Comparison of ENCODE assay signal across 14 cellular contexts in the genomic region with DNA sequence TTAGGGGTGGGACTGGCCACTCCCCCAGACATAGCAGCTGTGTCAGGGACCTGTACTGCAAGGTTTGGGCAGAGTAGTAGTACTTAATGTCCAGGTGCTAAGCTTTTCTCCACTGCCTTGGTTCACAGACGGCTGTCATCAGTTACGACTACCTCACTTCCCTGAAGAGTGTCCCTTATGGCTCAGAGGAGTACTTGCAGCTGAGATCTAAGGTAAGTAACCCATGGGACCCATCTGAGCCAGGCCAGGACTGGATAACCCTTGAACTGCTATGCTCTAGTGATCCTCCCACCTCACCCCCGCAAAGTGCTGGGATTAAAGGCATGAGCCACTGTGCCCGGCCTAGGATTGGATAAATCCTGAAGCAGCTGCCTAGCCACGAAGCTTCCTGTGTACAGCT. TPM values are rescaled to one million over a fixed set of nuclear protein-coding genes. Genes with fewer than 3 reads are reported as not detected.
DNase-seq lines count a peak whose midpoint lies in the region; ATAC-seq and TF ChIP-seq lines count a peak whose summit lies in the region.
"Had no signal": no experiment of that assay in that cellular context is flagged by ENCODE, and none has a peak within 500 bp of the region (broad histone marks: within the 10 kb centered on the region; RNA-seq: fewer than 3 reads in every experiment).

No MANE protein-coding gene starts in this region.

- WGBS in thyroid gland, 2 donors, result 73 to 75% methylated on average over 2 to 5 of the region's 5 CpGs

- H3K4me1 ChIP-seq in HCT116 (ENCODE audit: control insufficient read depth in 1 of 2, insufficient read depth in 2 of 2, low read length in 2 of 2) (peaks cover 0 to 1% of the 10 kb centered on the region in 2 experiments; a peak in 1 of 4 replicates), thyroid gland (no peaks in the 10 kb centered on the region)

- CTCF ChIA-PET in HCT116 (lab: Charles Lee), result no interaction called here

- TF ChIP-seq POLR2A in HCT116 (IDR thresholded peaks at IDR 0.05; ENCODE audit: borderline replicate concordance, extremely low read depth, insufficient read depth, insufficient read length) (no peak), erythroblast (IDR thresholded peaks at IDR 0.05; ENCODE audit: low read length) (no peak), thyroid gland (IDR thresholded peaks at IDR 0.05) (no peak)

- peak; percentile 7 for DNase-seq in NCI-H82 (lab: John Stamatoyannopoulos, UW)
- no peak for DNase-seq in NCI-H82 treated with DMSO at 0.1 percent for 48 hours (lab: John Stamatoyannopoulos, UW; ENCODE audit: unreplicated experiment)
- no peak for DNase-seq in HCT116 (ENCODE audit: low read depth, low spot score)
- peak; percentile 11 to 24 for DNase-seq in erythroblast (lab: John Stamatoyannopoulos, UW)
- peak; percentile 6 to 15 for DNase-seq in thyroid gland
- no peak for DNase-seq in NCI-H1105 treated with DMSO at 0.1 percent for 48 hours (lab: John Stamatoyannopoulos, UW)
- no peak for DNase-seq in GM19240 (ENCODE audit: insufficient read length, low spot score)
- DNase-seq: C1 segment of cervical spinal cord; Calu3; CD4-positive, alpha-beta T cell; GOT3; H9 had no signal

- H3K27me3 ChIP-seq in HCT116 (ENCODE audit: insufficient read depth, low read length) (no peaks in the 10 kb centered on the region), thyroid gland (no peaks in the 10 kb centered on the region)

- H3K9me3 ChIP-seq in HCT116 (ENCODE audit: control insufficient read depth in 1 of 2, insufficient read depth in 1 of 2, low read depth in 1 of 2, low read length in 2 of 2) (no peaks in the 10 kb centered on the region), thyroid gland (no peaks in the 10 kb centered on the region)

- TF ChIP-seq RAD21 in HCT116 (IDR thresholded peaks at IDR 0.05; ENCODE audit: low read depth), result no peak

- no peak overlapping the region for H3K4me3 ChIP-seq in HCT116 (replicated peaks in 1 of 2; ENCODE audit: low read depth in 1 of 2, low read length in 2 of 2)
- H3K4me3 ChIP-seq in thyroid gland (replicated peaks in 1 of 3), result no peak overlapping the region

- no TSS peak for BruUV-seq in HCT116 (replicated peaks; lab: Mats Ljungman, UMichigan)

- H3K27ac ChIP-seq in HCT116 (ENCODE audit: low read depth, low read length) (no peak overlapping the region), thyroid gland (no peak overlapping the region)
- H3K27ac ChIP-seq: HL-60 had no signal

- no peak overlapping the region for H2AFZ ChIP-seq in HCT116 (ENCODE audit: low read depth, low read length, poor library complexity, severe bottlenecking)

- RAD21 ChIA-PET in HCT116 (lab: Charles Lee; ENCODE audit: low non-redundant PET in 1 of 2, low total read pairs in 2 of 2, uncharacterized antibody in 2 of 2, unreplicated experiment in 2 of 2), result no interaction called here

- no peak overlapping the region for H3K9ac ChIP-seq in HCT116 (ENCODE audit: low read length)

- ATAC-seq in HCT116 (peak; percentile 36; the same call in 1 of the 2 replicates), HG02763 (IDR thresholded peaks at IDR 0.05; ENCODE audit: unreplicated experiment) (no peak)

- POLR2A ChIA-PET in HCT116 (lab: Charles Lee), result no interaction called here

- TF ChIP-seq CTCF in HCT116 (IDR thresholded peaks at IDR 0.05 in 2 of 3, conservative IDR thresholded peaks at IDR 0.05 in 1 of 3; ENCODE audit: borderline replicate concordance in 1 of 3, insufficient read depth in 1 of 3, low read depth in 2 of 3, low read length in 2 of 3) (no peak), thyroid gland (IDR thresholded peaks at IDR 0.05) (no peak)

- H3K9me2 ChIP-seq in HCT116 (ENCODE audit: insufficient read depth), result no peaks in the 10 kb centered on the region

- no peak overlapping the region for H3K4me2 ChIP-seq in HCT116 (ENCODE audit: low read length)

- no peaks in the 10 kb centered on the region for H3K79me2 ChIP-seq in HCT116 (ENCODE audit: insufficient read depth, low read length)

- H3K36me3 ChIP-seq in HCT116 (ENCODE audit: control insufficient read depth in 1 of 2, insufficient read depth in 2 of 2, low read length in 2 of 2) (no peaks in the 10 kb centered on the region), thyroid gland (peaks cover 8 to 9% of the 10 kb centered on the region in 2 donors)

- H4K20me1 ChIP-seq in HCT116 (ENCODE audit: insufficient read depth), result no peaks in the 10 kb centered on the region

- intact Hi-C loops in HCT116 (cut with micrococcal nuclease), result no loop called here
- intact Hi-C loops in thyroid gland (cut with DNase I), result no loop called here

TF ChIP-seq in HCT116, 20 proteins besides CTCF, POLR2A, EP300 and RAD21:
- no peak for TF ChIP-seq FOSL1 (IDR thresholded peaks at IDR 0.05; ENCODE audit: low read depth)
- TF ChIP-seq CEBPB (IDR thresholded peaks at IDR 0.05; ENCODE audit: low read depth), result no peak
- TF ChIP-seq, protein P1, sequence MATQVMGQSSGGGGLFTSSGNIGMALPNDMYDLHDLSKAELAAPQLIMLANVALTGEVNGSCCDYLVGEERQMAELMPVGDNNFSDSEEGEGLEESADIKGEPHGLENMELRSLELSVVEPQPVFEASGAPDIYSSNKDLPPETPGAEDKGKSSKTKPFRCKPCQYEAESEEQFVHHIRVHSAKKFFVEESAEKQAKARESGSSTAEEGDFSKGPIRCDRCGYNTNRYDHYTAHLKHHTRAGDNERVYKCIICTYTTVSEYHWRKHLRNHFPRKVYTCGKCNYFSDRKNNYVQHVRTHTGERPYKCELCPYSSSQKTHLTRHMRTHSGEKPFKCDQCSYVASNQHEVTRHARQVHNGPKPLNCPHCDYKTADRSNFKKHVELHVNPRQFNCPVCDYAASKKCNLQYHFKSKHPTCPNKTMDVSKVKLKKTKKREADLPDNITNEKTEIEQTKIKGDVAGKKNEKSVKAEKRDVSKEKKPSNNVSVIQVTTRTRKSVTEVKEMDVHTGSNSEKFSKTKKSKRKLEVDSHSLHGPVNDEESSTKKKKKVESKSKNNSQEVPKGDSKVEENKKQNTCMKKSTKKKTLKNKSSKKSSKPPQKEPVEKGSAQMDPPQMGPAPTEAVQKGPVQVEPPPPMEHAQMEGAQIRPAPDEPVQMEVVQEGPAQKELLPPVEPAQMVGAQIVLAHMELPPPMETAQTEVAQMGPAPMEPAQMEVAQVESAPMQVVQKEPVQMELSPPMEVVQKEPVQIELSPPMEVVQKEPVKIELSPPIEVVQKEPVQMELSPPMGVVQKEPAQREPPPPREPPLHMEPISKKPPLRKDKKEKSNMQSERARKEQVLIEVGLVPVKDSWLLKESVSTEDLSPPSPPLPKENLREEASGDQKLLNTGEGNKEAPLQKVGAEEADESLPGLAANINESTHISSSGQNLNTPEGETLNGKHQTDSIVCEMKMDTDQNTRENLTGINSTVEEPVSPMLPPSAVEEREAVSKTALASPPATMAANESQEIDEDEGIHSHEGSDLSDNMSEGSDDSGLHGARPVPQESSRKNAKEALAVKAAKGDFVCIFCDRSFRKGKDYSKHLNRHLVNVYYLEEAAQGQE (IDR thresholded peaks at IDR 0.05; ENCODE audit: low read depth), result no peak
- no peak for TF ChIP-seq YY1 (IDR thresholded peaks at IDR 0.05; ENCODE audit: extremely low read depth, insufficient replicate concordance, low read depth, low read length)
- TF ChIP-seq SRF (IDR thresholded peaks at IDR 0.05; ENCODE audit: low read depth), result no peak

RNA-seq across cellular contexts. Expression of a gene that starts 22.4 kb away (rescaled TPM):
- total RNA-seq in HCT116 (2021; ENCODE audit: unreplicated experiment) (6.0 TPM), thyroid gland (10 to 100 TPM in 3 of 4 donors, 1 to 10 TPM in 1; 4.0 to 13.5 (median 12.1) TPM)
- 5.2 and 5.5 TPM in 2 replicates for polyA plus RNA-seq in HCT116 (2012)

Comparison
In these comparisons a context has a peak if more than half of its experiments do, and no peak if none do; other contexts are left out.
1. DNase-seq: peak in NCI-H82 (single experiment), erythroblast (2 of 2) and thyroid gland (2 of 2); none in NCI-H82 treated with DMSO at 0.1 percent for 48 hours (single experiment), HCT116 (single experiment), NCI-H1105 treated with DMSO at 0.1 percent for 48 hours (single experiment) and GM19240 (single experiment).